Comparison of ENCODE assay signal across 22 cellular contexts in the genomic region with DNA sequence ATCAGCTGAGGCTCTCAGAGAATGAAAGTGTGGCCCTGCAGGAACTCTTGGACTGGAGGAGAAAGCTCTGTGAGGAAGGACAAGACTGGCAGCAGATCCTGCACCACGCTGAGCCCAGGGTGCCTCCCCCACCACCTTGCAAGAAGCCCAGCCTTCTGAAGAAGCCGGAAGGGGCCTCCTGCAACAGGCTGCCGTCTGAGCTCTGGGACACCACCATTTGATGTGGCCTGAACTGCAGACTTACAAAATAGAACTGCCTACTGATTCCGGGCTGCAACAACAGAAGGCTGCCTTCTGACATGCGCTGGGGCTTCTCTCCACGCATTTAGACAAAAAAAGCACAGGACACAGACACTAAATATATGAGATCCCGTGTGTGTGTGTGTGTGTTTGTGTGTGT.
"Had no signal": no experiment of that assay in that cellular context is flagged by ENCODE, and none has a peak within 500 bp of the region (broad histone marks: within the 10 kb centered on the region; RNA-seq: fewer than 3 reads in every experiment).

No MANE protein-coding gene starts in this region.

- H3K27ac Mint-ChIP-seq: naive B cell, nephron had no signal

- H3K9me3 Mint-ChIP-seq: nephron had no signal

- H3K36me3 ChIP-seq: heart left ventricle, spleen, suprapubic skin, thyroid gland, upper lobe of right lung, vagina had no signal

- H3K9me3 ChIP-seq: heart left ventricle, spleen, suprapubic skin, thyroid gland, upper lobe of right lung, vagina had no signal

- H3K4me1 ChIP-seq: spleen, suprapubic skin, thyroid gland, upper lobe of right lung, vagina had no signal

- H3K27ac ChIP-seq: dorsolateral prefrontal cortex, heart left ventricle, spleen, suprapubic skin, thyroid gland, upper lobe of right lung, vagina had no signal

- H3K36me3 Mint-ChIP-seq: naive B cell had no signal

- H3K4me3 ChIP-seq: dorsolateral prefrontal cortex, heart left ventricle, lung, spleen, suprapubic skin, thyroid gland, upper lobe of right lung, vagina had no signal

- H3K4me1 Mint-ChIP-seq: naive B cell, nephron had no signal

- H3K4me3 Mint-ChIP-seq: naive B cell, nephron had no signal

- DNase-seq: cortex of kidney; dorsolateral prefrontal cortex; effector CD8-positive, alpha-beta T cell; foreskin melanocyte; heart left ventricle; hippocampal formation; left colon; left ventricle myocardium superior; mesenchymal stem cell; midbrain; naive B cell; spleen; stimulated activated CD4-positive, alpha-beta T cell treated with anti-CD3 and anti-CD28 coated beads, Interleukin-15, amount 100 ng/mL, for 24 hours; stimulated activated CD4-positive, alpha-beta T cell treated with anti-CD3 and anti-CD28 coated beads, Interleukin-2, amount 100 ng/mL, for 24 hours; stimulated activated CD4-positive, alpha-beta T cell treated with anti-CD3 and anti-CD28 coated beads, Interleukin-4, amount 100 ng/mL, for 4 hours; stimulated activated naive CD4-positive, alpha-beta T cell; thyroid gland; upper lobe of right lung had no signal

- H3K27me3 ChIP-seq: heart left ventricle, spleen, suprapubic skin, thyroid gland, upper lobe of right lung, vagina had no signal
